ENCODE assay signal across 8 cellular contexts in genomic region chr14:73786632-73786941, GRCh38.
DNase-seq lines count a peak whose midpoint lies in the region; ATAC-seq and TF ChIP-seq lines count a peak whose summit lies in the region.

No MANE protein-coding gene starts in this region.

- peak overlapping the region; percentile 94 for H3K4me2 ChIP-seq in SU-DHL-6 (ENCODE audit: low read depth, low read length, poor library complexity, severe bottlenecking)

- peaks cover 27% of the 10 kb centered on the region; the same call in 1 of the 2 replicates for H3K79me2 ChIP-seq in SU-DHL-6 (ENCODE audit: insufficient read depth, low read length)

- no peaks in the 10 kb centered on the region for H3K36me3 Mint-ChIP-seq in nephron (ENCODE audit: low read depth)

- TF ChIP-seq CTCF in SU-DHL-6 (IDR thresholded peaks at IDR 0.05; ENCODE audit: insufficient read depth, low read length, poor library complexity, severe bottlenecking) (no peak), esophagus squamous epithelium (IDR thresholded peaks at IDR 0.05) (no peak), nephron (IDR thresholded peaks at IDR 0.05; ENCODE audit: unreplicated experiment in 3 of 3) (no peak)

- WGBS in esophagus squamous epithelium, 2 donors = no CpG with 5 or more reads among the region's 23 CpGs

- no peak for ATAC-seq in HG03520 (IDR thresholded peaks at IDR 0.05; ENCODE audit: unreplicated experiment)
- ATAC-seq in HG03565 (IDR thresholded peaks at IDR 0.05; ENCODE audit: unreplicated experiment) = no peak

- H3K4me3 ChIP-seq in SU-DHL-6 (ENCODE audit: insufficient read depth, low read length, poor library complexity, severe bottlenecking) (peak overlapping the region; percentile 77), esophagus squamous epithelium (peak overlapping the region; percentile 54 to 91 (median 73))

- H3K4me1 ChIP-seq in esophagus squamous epithelium = peaks cover 39 to 83% (median 40%) of the 10 kb centered on the region in 3 donors

- peak overlapping the region; percentile 66 for H2AFZ ChIP-seq in SU-DHL-6 (ENCODE audit: low read depth, low read length, severe bottlenecking)

- H3K4me1 Mint-ChIP-seq in nephron = peaks cover 75% of the 10 kb centered on the region

- H4K20me1 ChIP-seq in SU-DHL-6 (ENCODE audit: low read depth, low read length) = no peaks in the 10 kb centered on the region; the same call in 1 of the 2 replicates

- H3K36me3 ChIP-seq in SU-DHL-6 (ENCODE audit: low read length) = no peaks in the 10 kb centered on the region
- H3K36me3 ChIP-seq in esophagus squamous epithelium = no peaks in the 10 kb centered on the region

- intact Hi-C loops in esophagus squamous epithelium (cut with DNase I) = no loop called here

- H3K27me3 ChIP-seq in SU-DHL-6 (ENCODE audit: low read length) (no peaks in the 10 kb centered on the region), esophagus squamous epithelium (no peaks in the 10 kb centered on the region)

- H3K27ac ChIP-seq in SU-DHL-6 (ENCODE audit: low read depth, low read length) = peak overlapping the region; percentile 59
- peak overlapping the region; percentile 95 to 99 (median 98) for H3K27ac ChIP-seq in esophagus squamous epithelium

- H3K27ac Mint-ChIP-seq in nephron = peak overlapping the region; percentile 97 to 99 (median 98)

- H3K9me3 ChIP-seq in SU-DHL-6 (ENCODE audit: insufficient read depth, low read length) (no peaks in the 10 kb centered on the region), esophagus squamous epithelium (no peaks in the 10 kb centered on the region)

- no peaks in the 10 kb centered on the region for H3K9me3 Mint-ChIP-seq in nephron

- H3K4me3 Mint-ChIP-seq in nephron = peak overlapping the region; percentile 89 to 95 (median 91)

- H3K27me3 Mint-ChIP-seq in nephron (ENCODE audit: low read depth) = peaks cover under 1% of the 10 kb centered on the region

- DNase-seq in EL (peak; percentile 45), HCEC 1CT (peak; percentile 32), esophagus squamous epithelium (lab: John Stamatoyannopoulos, UW) (no peak), DMS153 treated with DMSO at 0.1 percent for 48 hours (lab: John Stamatoyannopoulos, UW; ENCODE audit: unreplicated experiment) (no peak)

- H3K9me2 ChIP-seq in SU-DHL-6 (replicated peaks; ENCODE audit: insufficient read depth, low read length) = no peaks in the 10 kb centered on the region

- peaks cover 17% of the 10 kb centered on the region for H3F3A ChIP-seq in SU-DHL-6 (ENCODE audit: insufficient read depth)

- no peak for TF ChIP-seq POLR2A in esophagus squamous epithelium (IDR thresholded peaks at IDR 0.05)

- H3K9ac ChIP-seq in SU-DHL-6 (ENCODE audit: low read length) = peak overlapping the region; percentile 73

Comparison
In these comparisons a context has a peak if more than half of its experiments do, and no peak if none do; other contexts are left out.
1. DNase-seq: peak in EL (single experiment) and HCEC 1CT (single experiment); none in esophagus squamous epithelium (single experiment) and DMS153 treated with DMSO at 0.1 percent for 48 hours (single experiment).